18 cellular contexts compared by ENCODE assay signal in the genomic region with DNA sequence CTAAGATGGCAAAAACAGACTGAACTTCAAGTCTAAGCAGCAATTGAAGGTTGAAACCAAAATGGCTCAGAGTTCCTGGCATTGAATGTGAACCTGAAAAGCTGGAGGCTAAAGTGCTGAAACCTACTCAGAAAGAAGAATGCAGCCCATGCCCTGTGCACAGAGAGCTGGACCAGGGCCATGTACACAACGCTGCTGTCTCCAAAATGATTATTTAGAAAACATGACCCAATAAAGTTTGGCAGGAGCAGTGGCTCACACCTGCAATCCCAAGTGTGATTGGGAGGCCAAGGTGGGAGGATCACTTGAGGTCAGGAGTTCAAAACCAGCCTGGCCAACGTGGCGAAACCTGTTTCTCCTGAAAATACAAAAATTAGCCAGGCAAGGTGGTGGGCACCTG.
"Had no signal": no experiment of that assay in that cellular context is flagged by ENCODE, and none has a peak within 500 bp of the region (broad histone marks: within the 10 kb centered on the region; RNA-seq: fewer than 3 reads in every experiment).

No MANE protein-coding gene starts in this region.

- H3K27ac ChIP-seq: gastrocnemius medialis, heart right ventricle, lower lobe of right lung, sigmoid colon, skin epidermis, upper lobe of left lung, uterus had no signal

- FAIRE-seq: endometrium, islet of Langerhans had no signal

- H3K4me1 ChIP-seq: gastrocnemius medialis, heart right ventricle, lower lobe of right lung, sigmoid colon, upper lobe of left lung, uterus had no signal

- ATAC-seq: esophagus mucosa, gastrocnemius medialis, heart right ventricle had no signal

- H3K9me3 ChIP-seq: gastrocnemius medialis, uterus had no signal

- DNase-seq: cortex of kidney; effector memory CD4-positive, alpha-beta T cell; gastrocnemius medialis; heart right ventricle; hypothalamus; kidney glomerular epithelial cell; lower lobe of right lung; mesenchymal stem cell; midbrain; sigmoid colon; stimulated activated CD4-positive, alpha-beta T cell treated with anti-CD3 and anti-CD28 coated beads, Interleukin-12 subunit alpha, Interleukin-12 subunit beta, amount 100 ng/mL, for 4 hours; stimulated activated naive CD4-positive, alpha-beta T cell; uterus had no signal

- H3K36me3 ChIP-seq: gastrocnemius medialis, heart right ventricle, lower lobe of right lung, sigmoid colon, upper lobe of left lung, uterus had no signal

- H3K27me3 ChIP-seq: gastrocnemius medialis, heart right ventricle, sigmoid colon, upper lobe of left lung, uterus had no signal

- H3K4me3 ChIP-seq: gastrocnemius medialis, heart right ventricle, lower lobe of right lung, sigmoid colon, skin epidermis, upper lobe of left lung, uterus had no signal
